Comparison of ENCODE assay signal across 8 cellular contexts in the genomic region with DNA sequence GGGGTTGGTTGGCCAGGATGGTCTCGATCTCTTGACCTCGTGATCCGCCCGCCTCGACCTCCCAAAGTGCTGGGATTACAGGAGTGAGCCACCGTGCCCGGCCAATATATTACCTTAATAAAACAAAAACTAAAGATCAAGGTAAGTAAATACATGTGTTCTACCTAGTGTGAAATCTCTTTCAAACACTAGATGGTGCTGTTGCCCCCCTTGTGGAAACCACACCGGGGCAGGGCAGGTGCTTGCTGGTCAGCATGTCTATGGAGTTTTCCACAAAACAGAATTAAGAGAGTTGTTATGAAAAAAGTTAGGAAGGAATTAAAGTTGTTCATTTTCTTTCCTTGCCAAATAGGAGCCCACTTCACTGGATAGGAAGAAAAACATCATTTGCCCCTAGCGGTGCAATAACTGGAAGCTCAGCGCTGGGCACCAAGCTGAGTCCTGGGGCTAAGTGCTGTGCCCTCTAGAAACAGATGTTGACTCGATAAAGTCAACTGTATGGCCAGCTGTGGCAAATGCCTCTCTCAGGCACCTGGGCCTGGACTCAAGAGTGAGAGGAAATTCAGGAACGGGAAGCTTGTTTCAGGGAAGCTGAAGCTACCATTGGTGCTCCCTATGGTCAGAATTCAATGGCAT.
A peak's percentile ranks its signal among the peaks of the same experiment; 100 is the strongest.
DNase-seq lines count a peak whose midpoint lies in the region; ATAC-seq and TF ChIP-seq lines count a peak whose summit lies in the region.

No MANE protein-coding gene starts in this region.

- DNase-seq in 8988T (peak; percentile 53), GM12865 (ENCODE audit: low read depth) (peak; percentile 78), MV-4-11 (lab: John Stamatoyannopoulos, UW) (peak; percentile 8), T47D (ENCODE audit: low read depth in 1 of 2, low spot score in 1 of 2) (peak; percentile 80 to 89), islet precursor cell (peak; percentile 83)
- DNase-seq in T-helper 2 cell treated with Interferon-gamma antibody and Interleukin-4, amounts not matched to agents 5 μg/mL and 100 μg/mL, for 36 hours (ENCODE audit: low spot score) = peak; percentile 45
- peak; percentile 35 for DNase-seq in stimulated activated CD4-positive, alpha-beta T cell treated with anti-CD3 and anti-CD28 coated beads, Interleukin-4, amount 100 ng/mL, for 1 hour

- no peak overlapping the region for H3K4me3 ChIP-seq in GM12865 (ENCODE audit: low read depth, low read length)

- H3K27ac Mint-ChIP-seq in T-helper 2 cell treated with Interferon-gamma antibody and Interleukin-4, amounts not matched to agents 5 μg/mL and 100 μg/mL, for 36 hours = no peak overlapping the region

- TF ChIP-seq CTCF in GM12865 (IDR thresholded peaks at IDR 0.05; ENCODE audit: insufficient read depth, low read depth, low read length, missing control alignments) = peak; percentile 70

- H3K27me3 Mint-ChIP-seq in T-helper 2 cell treated with Interferon-gamma antibody and Interleukin-4, amounts not matched to agents 5 μg/mL and 100 μg/mL, for 36 hours (ENCODE audit: low read depth) = peaks cover 57% of the 10 kb centered on the region

- peaks cover 5% of the 10 kb centered on the region for H3K4me1 Mint-ChIP-seq in T-helper 2 cell treated with Interferon-gamma antibody and Interleukin-4, amounts not matched to agents 5 μg/mL and 100 μg/mL, for 36 hours (ENCODE audit: low read depth)

- in situ Hi-C loops in T47D (cut with HindIII; ENCODE audit: low pct_unique_long_range_greater_than_20kb, low sequenced_read_pairs) = no loop called here

- no peaks in the 10 kb centered on the region for H3K9me3 Mint-ChIP-seq in T-helper 2 cell treated with Interferon-gamma antibody and Interleukin-4, amounts not matched to agents 5 μg/mL and 100 μg/mL, for 36 hours

- no peak overlapping the region for H3K4me3 Mint-ChIP-seq in T-helper 2 cell treated with Interferon-gamma antibody and Interleukin-4, amounts not matched to agents 5 μg/mL and 100 μg/mL, for 36 hours

- peak; percentile 89 for ATAC-seq in HG02571 (IDR thresholded peaks at IDR 0.05; ENCODE audit: unreplicated experiment)

- H3K36me3 Mint-ChIP-seq in T-helper 2 cell treated with Interferon-gamma antibody and Interleukin-4, amounts not matched to agents 5 μg/mL and 100 μg/mL, for 36 hours (ENCODE audit: low read depth) = no peaks in the 10 kb centered on the region

Comparison
In these comparisons a context has a peak if more than half of its experiments do, and no peak if none do; other contexts are left out.
1. DNase-seq: peak in every context shown above with its lines; median percentile 84 in T47D; 83 in islet precursor cell; 78 in GM12865; 53 in 8988T; 45 in T-helper 2 cell treated with Interferon-gamma antibody and Interleukin-4, amounts not matched to agents 5 μg/mL and 100 μg/mL, for 36 hours; 35 in stimulated activated CD4-positive, alpha-beta T cell treated with anti-CD3 and anti-CD28 coated beads, Interleukin-4, amount 100 ng/mL, for 1 hour; 8 in MV-4-11.